In genomic region chr6:125904871-125905270, GRCh38 we compare ENCODE assay signal across 8 cellular contexts. TPM values are rescaled to one million over a fixed set of nuclear protein-coding genes. Genes with fewer than 3 reads are reported as not detected.
DNase-seq lines count a peak whose midpoint lies in the region; ATAC-seq and TF ChIP-seq lines count a peak whose summit lies in the region.

No MANE protein-coding gene starts in this region.

- ATAC-seq in GM18520 (IDR thresholded peaks at IDR 0.05; ENCODE audit: unreplicated experiment) (peak; percentile 90), HG02981 (IDR thresholded peaks at IDR 0.05; ENCODE audit: unreplicated experiment) (peak; percentile 96), lower lobe of right lung (peak; percentile 80 to 92)

- no peaks in the 10 kb centered on the region for H3K27me3 ChIP-seq in lower lobe of right lung (ENCODE audit: low read depth)
- no peaks in the 10 kb centered on the region for H3K27me3 ChIP-seq in spleen (replicated peaks in 1 of 7)

- no peak overlapping the region for H3K27ac ChIP-seq in lower lobe of right lung
- H3K27ac ChIP-seq in spleen, result no peak overlapping the region

- DNase-seq in activated CD4-positive, alpha-beta T cell treated with anti-CD3 and anti-CD28 coated beads for 4 hours, result peak; percentile 53 to 55
- DNase-seq in lower lobe of right lung (no peak), spleen (no peak), cardiac septum (ENCODE audit: low spot score) (no peak), ureter (ENCODE audit: low spot score) (no peak), NOMO-1 treated with DMSO at 0.1 percent for 48 hours (lab: John Stamatoyannopoulos, UW; ENCODE audit: unreplicated experiment) (no peak)

- H3K4me3 ChIP-seq in lower lobe of right lung (no peak overlapping the region), spleen (no peak overlapping the region)

- no peaks in the 10 kb centered on the region for H3K9me3 ChIP-seq in lower lobe of right lung
- H3K9me3 ChIP-seq in spleen, result no peaks in the 10 kb centered on the region

- no peak for TF ChIP-seq CTCF in lower lobe of right lung (IDR thresholded peaks at IDR 0.05)
- no peak for TF ChIP-seq CTCF in spleen (IDR thresholded peaks at IDR 0.05 in 8 of 11, conservative IDR thresholded peaks at IDR 0.05 in 3 of 11)

- H3K4me1 ChIP-seq in lower lobe of right lung (peaks cover 8% of the 10 kb centered on the region), spleen (peaks cover 0 to 6% (median 2%) of the 10 kb centered on the region in 6 donors)

- H3K36me3 ChIP-seq in lower lobe of right lung (peaks cover 24% of the 10 kb centered on the region), spleen (peaks cover 0 to 78% (median 18%) of the 10 kb centered on the region in 6 donors)

- intact Hi-C loops in lower lobe of right lung (cut with DNase I), result no loop called here
- intact Hi-C loops in spleen (cut with DNase I; ENCODE audit: low total_unique reads), result no loop called here
- intact Hi-C loops in cardiac septum (cut with DNase I), result no loop called here

- no peak for TF ChIP-seq POLR2A in spleen (IDR thresholded peaks at IDR 0.05)

- 72 to 84% (median 83%) methylated on average over 3 of the region's 3 CpGs for WGBS in spleen, 5 donors

RNA-seq across cellular contexts. Expression of gene HINT3, which starts 51.7 kb away (rescaled TPM):
- total RNA-seq in lower lobe of right lung (28.3 TPM), spleen (10 to 100 TPM; 13.4 to 18.6 (median 16.0) TPM), cardiac septum (35.0 TPM), ureter (20.6 TPM)
- polyA plus RNA-seq in spleen, result 1 to 10 TPM; 5.0 to 8.5 (median 6.3) TPM

Comparison
In these comparisons a context has a peak if more than half of its experiments do, and no peak if none do; other contexts are left out.
1. DNase-seq: peak in activated CD4-positive, alpha-beta T cell treated with anti-CD3 and anti-CD28 coated beads for 4 hours (2 of 2); none in lower lobe of right lung (single experiment), spleen (single experiment), cardiac septum (single experiment), ureter (single experiment) and NOMO-1 treated with DMSO at 0.1 percent for 48 hours (single experiment).
2. Peak in every context shown above with its lines, with median percentiles within 50 percentile points of each other: ATAC-seq.